Comparison of ENCODE assay signal across 1 cellular context in the genomic region with DNA sequence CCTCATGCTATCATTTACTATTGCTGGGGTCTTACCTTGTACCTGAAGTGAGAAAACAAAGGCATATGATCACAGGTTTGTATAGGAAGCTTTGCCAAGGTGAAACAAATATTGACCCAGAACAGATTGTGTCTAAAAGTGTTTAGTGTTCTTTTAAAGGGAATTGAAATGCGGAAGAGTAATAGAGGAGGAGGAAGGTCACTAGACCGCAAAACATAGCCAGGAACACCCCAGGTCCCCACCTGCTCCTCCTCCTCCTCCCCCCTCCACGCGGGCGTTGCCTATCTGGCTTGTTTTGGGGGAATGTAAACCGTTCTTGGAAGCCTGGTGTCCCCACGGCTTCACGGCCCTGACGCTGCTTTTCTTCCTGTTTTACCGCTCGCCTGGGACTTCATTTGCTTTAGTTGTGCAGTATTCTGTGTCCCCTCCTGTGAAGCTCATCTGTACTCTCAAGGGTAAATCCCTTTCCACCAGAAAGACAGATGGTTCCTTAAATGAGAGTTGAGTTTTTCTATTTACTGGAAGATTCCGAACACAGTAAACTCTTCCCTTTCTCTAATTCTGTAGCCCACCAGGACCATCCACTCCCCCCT.
TF ChIP-seq lines count a peak whose summit lies in the region.

No MANE protein-coding gene starts in this region.

TF ChIP-seq in GM23338, 12 proteins besides CTCF, POLR2A, EP300 and RAD21 (continued from another document):
- TF ChIP-seq, protein P1, sequence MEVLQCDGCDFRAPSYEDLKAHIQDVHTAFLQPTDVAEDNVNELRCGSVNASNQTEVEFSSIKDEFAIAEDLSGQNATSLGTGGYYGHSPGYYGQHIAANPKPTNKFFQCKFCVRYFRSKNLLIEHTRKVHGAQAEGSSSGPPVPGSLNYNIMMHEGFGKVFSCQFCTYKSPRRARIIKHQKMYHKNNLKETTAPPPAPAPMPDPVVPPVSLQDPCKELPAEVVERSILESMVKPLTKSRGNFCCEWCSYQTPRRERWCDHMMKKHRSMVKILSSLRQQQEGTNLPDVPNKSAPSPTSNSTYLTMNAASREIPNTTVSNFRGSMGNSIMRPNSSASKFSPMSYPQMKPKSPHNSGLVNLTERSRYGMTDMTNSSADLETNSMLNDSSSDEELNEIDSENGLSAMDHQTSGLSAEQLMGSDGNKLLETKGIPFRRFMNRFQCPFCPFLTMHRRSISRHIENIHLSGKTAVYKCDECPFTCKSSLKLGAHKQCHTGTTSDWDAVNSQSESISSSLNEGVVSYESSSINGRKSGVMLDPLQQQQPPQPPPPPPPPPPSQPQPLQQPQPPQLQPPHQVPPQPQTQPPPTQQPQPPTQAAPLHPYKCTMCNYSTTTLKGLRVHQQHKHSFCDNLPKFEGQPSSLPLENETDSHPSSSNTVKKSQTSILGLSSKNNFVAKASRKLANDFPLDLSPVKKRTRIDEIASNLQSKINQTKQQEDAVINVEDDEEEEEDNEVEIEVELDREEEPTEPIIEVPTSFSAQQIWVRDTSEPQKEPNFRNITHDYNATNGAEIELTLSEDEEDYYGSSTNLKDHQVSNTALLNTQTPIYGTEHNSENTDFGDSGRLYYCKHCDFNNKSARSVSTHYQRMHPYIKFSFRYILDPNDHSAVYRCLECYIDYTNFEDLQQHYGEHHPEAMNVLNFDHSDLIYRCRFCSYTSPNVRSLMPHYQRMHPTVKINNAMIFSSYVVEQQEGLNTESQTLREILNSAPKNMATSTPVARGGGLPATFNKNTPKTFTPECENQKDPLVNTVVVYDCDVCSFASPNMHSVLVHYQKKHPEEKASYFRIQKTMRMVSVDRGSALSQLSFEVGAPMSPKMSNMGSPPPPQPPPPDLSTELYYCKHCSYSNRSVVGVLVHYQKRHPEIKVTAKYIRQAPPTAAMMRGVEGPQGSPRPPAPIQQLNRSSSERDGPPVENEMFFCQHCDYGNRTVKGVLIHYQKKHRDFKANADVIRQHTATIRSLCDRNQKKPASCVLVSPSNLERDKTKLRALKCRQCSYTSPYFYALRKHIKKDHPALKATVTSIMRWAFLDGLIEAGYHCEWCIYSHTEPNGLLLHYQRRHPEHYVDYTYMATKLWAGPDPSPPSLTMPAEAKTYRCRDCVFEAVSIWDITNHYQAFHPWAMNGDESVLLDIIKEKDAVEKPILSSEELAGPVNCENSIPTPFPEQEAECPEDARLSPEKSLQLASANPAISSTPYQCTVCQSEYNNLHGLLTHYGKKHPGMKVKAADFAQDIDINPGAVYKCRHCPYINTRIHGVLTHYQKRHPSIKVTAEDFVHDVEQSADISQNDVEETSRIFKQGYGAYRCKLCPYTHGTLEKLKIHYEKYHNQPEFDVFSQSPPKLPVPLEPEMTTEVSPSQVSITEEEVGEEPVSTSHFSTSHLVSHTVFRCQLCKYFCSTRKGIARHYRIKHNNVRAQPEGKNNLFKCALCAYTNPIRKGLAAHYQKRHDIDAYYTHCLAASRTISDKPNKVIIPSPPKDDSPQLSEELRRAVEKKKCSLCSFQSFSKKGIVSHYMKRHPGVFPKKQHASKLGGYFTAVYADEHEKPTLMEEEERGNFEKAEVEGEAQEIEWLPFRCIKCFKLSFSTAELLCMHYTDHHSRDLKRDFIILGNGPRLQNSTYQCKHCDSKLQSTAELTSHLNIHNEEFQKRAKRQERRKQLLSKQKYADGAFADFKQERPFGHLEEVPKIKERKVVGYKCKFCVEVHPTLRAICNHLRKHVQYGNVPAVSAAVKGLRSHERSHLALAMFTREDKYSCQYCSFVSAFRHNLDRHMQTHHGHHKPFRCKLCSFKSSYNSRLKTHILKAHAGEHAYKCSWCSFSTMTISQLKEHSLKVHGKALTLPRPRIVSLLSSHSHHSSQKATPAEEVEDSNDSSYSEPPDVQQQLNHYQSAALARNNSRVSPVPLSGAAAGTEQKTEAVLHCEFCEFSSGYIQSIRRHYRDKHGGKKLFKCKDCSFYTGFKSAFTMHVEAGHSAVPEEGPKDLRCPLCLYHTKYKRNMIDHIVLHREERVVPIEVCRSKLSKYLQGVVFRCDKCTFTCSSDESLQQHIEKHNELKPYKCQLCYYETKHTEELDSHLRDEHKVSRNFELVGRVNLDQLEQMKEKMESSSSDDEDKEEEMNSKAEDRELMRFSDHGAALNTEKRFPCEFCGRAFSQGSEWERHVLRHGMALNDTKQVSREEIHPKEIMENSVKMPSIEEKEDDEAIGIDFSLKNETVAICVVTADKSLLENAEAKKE (CRISPR knock-in tag; IDR thresholded peaks at IDR 0.05): no peak
